In the genomic region with DNA sequence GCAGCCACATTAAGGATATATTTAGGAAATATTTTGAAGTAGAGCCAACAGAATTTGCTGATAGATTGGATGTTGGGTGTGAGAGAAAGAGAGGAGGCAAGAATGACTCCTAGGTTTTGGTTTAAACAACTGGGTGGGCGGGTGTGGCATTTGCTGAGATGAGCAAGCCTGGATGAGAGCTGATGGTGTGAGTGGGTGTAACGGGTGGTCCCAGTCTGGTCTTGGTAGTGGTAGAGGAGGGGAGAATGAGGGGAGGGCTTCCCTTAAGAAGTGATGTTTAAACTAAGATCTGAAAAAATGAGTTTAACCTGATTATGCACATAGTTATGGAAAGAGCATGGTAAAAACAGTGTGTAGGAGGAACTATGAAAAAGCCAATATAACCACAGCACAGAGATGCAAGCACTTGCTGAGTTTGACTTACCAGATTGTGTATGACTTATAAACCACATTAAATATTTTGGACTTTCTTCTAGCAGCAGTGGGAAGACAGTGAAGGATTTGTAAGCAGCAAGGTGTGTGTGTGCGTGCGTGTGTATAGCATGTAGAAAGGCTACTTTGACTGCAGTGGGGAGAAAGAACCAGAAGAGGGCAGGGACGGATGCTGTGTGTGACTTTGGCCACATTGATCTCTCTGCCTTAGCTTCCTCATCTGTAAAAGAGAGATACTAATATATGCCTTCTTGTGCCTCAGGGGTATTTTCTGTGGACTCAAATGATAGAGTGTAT, we compare ENCODE assay signal across 9 cellular contexts.
A peak's percentile ranks its signal among the peaks of the same experiment; 100 is the strongest.
DNase-seq lines count a peak whose midpoint lies in the region; ATAC-seq and TF ChIP-seq lines count a peak whose summit lies in the region.
"Had no signal": no experiment of that assay in that cellular context is flagged by ENCODE, and none has a peak within 500 bp of the region (broad histone marks: within the 10 kb centered on the region; RNA-seq: fewer than 3 reads in every experiment).

No MANE protein-coding gene starts in this region.

- H3K27ac ChIP-seq in mammary epithelial cell (ENCODE audit: insufficient read depth, low read depth, low read length) = no peak overlapping the region
- H3K27ac ChIP-seq: neutrophil had no signal

- peak; percentile 36 to 37 for TF ChIP-seq CTCF in mammary epithelial cell (conservative IDR thresholded peaks at IDR 0.05 in 1 of 2, IDR thresholded peaks at IDR 0.05 in 1 of 2; ENCODE audit: extremely low read depth in 1 of 2, insufficient read depth in 1 of 2, low read depth in 1 of 2, low read length in 2 of 2)

- dilution Hi-C loops in mammary epithelial cell (cut with HindIII; ENCODE audit: low sequenced_read_pairs) = no loop called here

- no peak overlapping the region for H3K4me3 ChIP-seq in mammary epithelial cell (replicated peaks in 1 of 3; ENCODE audit: insufficient read depth in 1 of 3, low read depth in 2 of 3, low read length in 3 of 3)

- H3K4me3 Mint-ChIP-seq in immature natural killer cell = no peak overlapping the region

- no peak overlapping the region for H2AFZ ChIP-seq in mammary epithelial cell (ENCODE audit: low read depth, low read length)

- no TSS peak for BruUV-seq in mammary epithelial cell (replicated peaks; lab: Mats Ljungman, UMichigan)

- in situ Hi-C loops in mammary epithelial cell (cut with MboI; ENCODE audit: low sequenced_read_pairs in 2 of 2) = no loop called here

- H3K27me3 ChIP-seq in mammary epithelial cell (ENCODE audit: insufficient read depth, low read length) = no peaks in the 10 kb centered on the region

- no peaks in the 10 kb centered on the region for H3K36me3 ChIP-seq in mammary epithelial cell (ENCODE audit: insufficient read depth, low read length)
- H3K36me3 ChIP-seq: neutrophil had no signal

- H3K9me3 Mint-ChIP-seq in immature natural killer cell = no peaks in the 10 kb centered on the region

- DNase-seq in Right ventricle myocardium superior = no peak
- DNase-seq in left cardiac atrium = no peak
- peak; percentile 73 for DNase-seq in NCI-H69 (lab: John Stamatoyannopoulos, UW)
- peak; percentile 23 for DNase-seq in mammary epithelial cell
- peak; percentile 2 for DNase-seq in stimulated activated CD8-positive, alpha-beta memory T cell treated with anti-CD3 and anti-CD28 coated beads, Interleukin-4, amount 100 ng/mL, for 24 hours (ENCODE audit: low read depth)
- no peak for DNase-seq in immature natural killer cell

- peaks cover 0 to 4% (median 0%) of the 10 kb centered on the region in 3 donors for H3K27me3 Mint-ChIP-seq in immature natural killer cell (ENCODE audit: low read depth in 3 of 3)

- no peaks in the 10 kb centered on the region for H3K4me1 ChIP-seq in mammary epithelial cell (ENCODE audit: insufficient read depth, low read length)

- no peaks in the 10 kb centered on the region for H3K36me3 Mint-ChIP-seq in immature natural killer cell

- WGBS in mammary epithelial cell (ENCODE audit: low coverage, missing lambda C conversion rate) = 82% methylated on average over 4 of the region's 5 CpGs

- H3K9ac ChIP-seq in mammary epithelial cell (ENCODE audit: insufficient read depth, low read length) = no peak overlapping the region

- no peak overlapping the region for H3K4me2 ChIP-seq in mammary epithelial cell (ENCODE audit: insufficient read depth, low read depth, low read length)

- H3K4me1 Mint-ChIP-seq in immature natural killer cell = no peaks in the 10 kb centered on the region

- H3K9me3 ChIP-seq in mammary epithelial cell (replicated peaks; ENCODE audit: insufficient read depth, low read length) = no peaks in the 10 kb centered on the region
- H3K9me3 ChIP-seq: neutrophil had no signal

- H3K27ac Mint-ChIP-seq in immature natural killer cell = no peak overlapping the region

- peak; percentile 56 for ATAC-seq in Right ventricle myocardium superior (ENCODE audit: poor library complexity)
- no peak for ATAC-seq in left cardiac atrium
- no peak for ATAC-seq in HG02884 (IDR thresholded peaks at IDR 0.05; ENCODE audit: unreplicated experiment)
- ATAC-seq in GM19452 (IDR thresholded peaks at IDR 0.05; ENCODE audit: unreplicated experiment) = no peak

- no peaks in the 10 kb centered on the region for H3K79me2 ChIP-seq in mammary epithelial cell (ENCODE audit: insufficient read depth, low read length)

- intact Hi-C loops in Right ventricle myocardium superior (cut with DNase I) (no loop called here), left cardiac atrium (cut with DNase I) (no loop called here), mammary epithelial cell (cut with micrococcal nuclease) (no loop called here)

- no peaks in the 10 kb centered on the region for H4K20me1 ChIP-seq in mammary epithelial cell (ENCODE audit: insufficient read depth, low read length)

- CTCF ChIA-PET in mammary epithelial cell (lab: Charles Lee; ENCODE audit: low non-redundant PET) = no interaction called here

Comparison
In these comparisons a context has a peak if more than half of its experiments do, and no peak if none do; other contexts are left out.
1. DNase-seq: peak in NCI-H69 (single experiment), mammary epithelial cell (single experiment) and stimulated activated CD8-positive, alpha-beta memory T cell treated with anti-CD3 and anti-CD28 coated beads, Interleukin-4, amount 100 ng/mL, for 24 hours (single experiment); none in Right ventricle myocardium superior (single experiment), left cardiac atrium (single experiment) and immature natural killer cell (0 of 3).